11 cellular contexts compared by ENCODE assay signal in genomic region chr9:7342229-7342628, GRCh38.
DNase-seq lines count a peak whose midpoint lies in the region; ATAC-seq and TF ChIP-seq lines count a peak whose summit lies in the region.
"Had no signal": no experiment of that assay in that cellular context is flagged by ENCODE, and none has a peak within 500 bp of the region (broad histone marks: within the 10 kb centered on the region; RNA-seq: fewer than 3 reads in every experiment).

No MANE protein-coding gene starts in this region.

- H3K9me3 Mint-ChIP-seq in H9 = no peaks in the 10 kb centered on the region

- no peak overlapping the region for H4K8ac ChIP-seq in H9 (replicated peaks; ENCODE audit: insufficient read length, low read depth, low read length)

- H3K23ac ChIP-seq in H9 (ENCODE audit: insufficient read length, low read depth, low read length) = no peak overlapping the region

- no peaks in the 10 kb centered on the region for H3K9me3 ChIP-seq in H9 (ENCODE audit: control insufficient read depth, low read depth, low read length)

- ATAC-seq in GM18861 (IDR thresholded peaks at IDR 0.05; ENCODE audit: unreplicated experiment) = peak; percentile 74

- H2BK12ac ChIP-seq in H9 (ENCODE audit: insufficient read length, low read depth, low read length) = no peak overlapping the region

- no peak overlapping the region for H3K14ac ChIP-seq in H9 (ENCODE audit: insufficient read depth, low read length)

- peak; percentile 22; the same call in 1 of the 3 replicates for TF ChIP-seq CTCF in H9 (conservative IDR thresholded peaks at IDR 0.05)

- no peak overlapping the region for H4K5ac ChIP-seq in H9 (ENCODE audit: insufficient read length, low read depth, low read length)

- WGBS in H9 (ENCODE audit: extremely low coverage, insufficient read length, low lambda C conversion rate) = no CpG with 5 or more reads among the region's 1 CpG

- H3K27ac ChIP-seq in H9 (ENCODE audit: insufficient read length, low read depth, low read length) = no peak overlapping the region

- DNase-seq in H9 = no peak
- peak; percentile 51 to 55 for DNase-seq in Kasumi-1 (lab: John Stamatoyannopoulos, UW)
- DNase-seq in medulla oblongata (ENCODE audit: extremely low spot score) = peak; percentile 17
- DNase-seq in AG20443 (ENCODE audit: low spot score) = no peak
- no peak for DNase-seq in H7
- no peak for DNase-seq in NCI-H1048 (lab: John Stamatoyannopoulos, UW)
- DNase-seq in activated CD8-positive, alpha-beta memory T cell treated with anti-CD3 and anti-CD28 coated beads, Interleukin-2, amount 50 U/mL, for 4 hours = no peak
- DNase-seq: activated CD4-positive, alpha-beta T cell treated with anti-CD3 and anti-CD28 coated beads, Interleukin-2, amount 50 U/mL, for 4 hours; effector CD4-positive, alpha-beta T cell; NCI-H2171 had no signal

- H2BK120ac ChIP-seq in H9 (ENCODE audit: low read depth, low read length, poor library complexity, severe bottlenecking) = no peak overlapping the region

- no peaks in the 10 kb centered on the region for H3K79me1 ChIP-seq in H9 (ENCODE audit: insufficient read depth, low read depth, low read length, poor library complexity, severe bottlenecking)

- no peak overlapping the region for H2BK20ac ChIP-seq in H9 (ENCODE audit: low read depth, low read length, poor library complexity, severe bottlenecking)

- no peak overlapping the region for H2AK5ac ChIP-seq in H9 (ENCODE audit: insufficient read length, low read length)

- no peak overlapping the region for H3K4me3 Mint-ChIP-seq in H9

- H3K27me3 Mint-ChIP-seq in H9 (ENCODE audit: low read depth) = no peaks in the 10 kb centered on the region

- H3K27me3 ChIP-seq in H9 (ENCODE audit: insufficient read depth, low read length) = no peaks in the 10 kb centered on the region
- H3K27me3 ChIP-seq in H7 (ENCODE audit: control insufficient read depth, insufficient read depth, low read length) = no peaks in the 10 kb centered on the region

- no peaks in the 10 kb centered on the region for H3K4me1 ChIP-seq in H9 (ENCODE audit: insufficient read depth, low read length)

- peaks cover 5 to 6% of the 10 kb centered on the region in 2 experiments; a peak in 2 of 4 replicates for H3K4me1 Mint-ChIP-seq in H9

- no peak overlapping the region for H4K91ac ChIP-seq in H9 (ENCODE audit: insufficient read length, low read depth, low read length)

- H2BK15ac ChIP-seq in H9 (ENCODE audit: low read depth, low read length) = no peak overlapping the region

- no peak overlapping the region for H3T11ph ChIP-seq in H9 (ENCODE audit: low read length)

- no peaks in the 10 kb centered on the region for H3K36me3 Mint-ChIP-seq in H9 (ENCODE audit: insufficient read depth in 1 of 3, low read depth in 3 of 3)

- no peak overlapping the region for H3K56ac ChIP-seq in H9 (ENCODE audit: insufficient read length, low read depth, low read length)

- H3K36me3 ChIP-seq in H7 (replicated peaks; ENCODE audit: control insufficient read depth, insufficient read depth, low read length) = no peaks in the 10 kb centered on the region

- H3K79me2 ChIP-seq in H9 (ENCODE audit: insufficient read depth, low read length) = no peaks in the 10 kb centered on the region

- H3K23me2 ChIP-seq in H9 (ENCODE audit: insufficient read length, low read depth, low read length, poor library complexity, severe bottlenecking) = no peaks in the 10 kb centered on the region

- H3K4me2 ChIP-seq in H9 (ENCODE audit: insufficient read depth, insufficient read length, low read length) = no peak overlapping the region

- H2BK5ac ChIP-seq in H9 (ENCODE audit: insufficient read length, low read length) = no peak overlapping the region

- H3K4ac ChIP-seq in H9 (ENCODE audit: low read depth, low read length) = no peak overlapping the region

- peak overlapping the region; percentile 74 for H2AFZ ChIP-seq in H9 (ENCODE audit: low read length)

- no peaks in the 10 kb centered on the region for H4K20me1 ChIP-seq in H9 (ENCODE audit: control insufficient read depth, insufficient read depth, insufficient read length)

- H3K18ac ChIP-seq in H9 (ENCODE audit: insufficient read length, low read depth, low read length) = no peak overlapping the region

- no peak overlapping the region; a peak in 1 of 7 replicates for H3K27ac Mint-ChIP-seq in H9

- no peak overlapping the region for H3K9ac ChIP-seq in H9 (ENCODE audit: extremely low read depth, insufficient read length, low read length)

- no peak overlapping the region for H3K4me3 ChIP-seq in H7 (ENCODE audit: insufficient read depth, low read depth, low read length)

Comparison
In these comparisons a context has a peak if more than half of its experiments do, and no peak if none do; other contexts are left out.
1. DNase-seq: peak in Kasumi-1 (2 of 2) and medulla oblongata (single experiment); none in H9 (single experiment), AG20443 (single experiment), H7 (single experiment), NCI-H1048 (single experiment) and activated CD8-positive, alpha-beta memory T cell treated with anti-CD3 and anti-CD28 coated beads, Interleukin-2, amount 50 U/mL, for 4 hours (single experiment).